Comparison of ENCODE assay signal across 22 cellular contexts in genomic region chr3:163273694-163274093, GRCh38.
"Had no signal": no experiment of that assay in that cellular context is flagged by ENCODE, and none has a peak within 500 bp of the region (broad histone marks: within the 10 kb centered on the region; RNA-seq: fewer than 3 reads in every experiment).

No MANE protein-coding gene starts in this region.

- ATAC-seq: activated naive CD4-positive, alpha-beta T cell treated with anti-CD3 and anti-CD28 coated beads, Interleukin-2, amount 50 U/mL, for 72 hours; activated T-helper 17 cell treated with anti-CD3 and anti-CD28 coated beads, Interleukin-2, amount 50 U/mL, for 72 hours; foreskin keratinocyte; left ventricle myocardium superior; natural killer cell treated with Interleukin-12 subunit alpha and Interleukin-12 subunit beta and Interleukin-15 and Interleukin-18, amount 100 ng/mL, for 72 hours had no signal

- H3K36me3 ChIP-seq: ovary, prostate gland, thoracic aorta had no signal

- H3K4me3 Mint-ChIP-seq: activated T-helper 17 cell treated with anti-CD3 and anti-CD28 coated beads, Interleukin-2, amount 50 U/mL, for 72 hours; brain; natural killer cell treated with Interleukin-12 subunit alpha and Interleukin-12 subunit beta and Interleukin-15 and Interleukin-18, amount 100 ng/mL, for 72 hours; type B pancreatic cell had no signal

- H3K4me1 ChIP-seq: foreskin keratinocyte, prostate gland had no signal

- H3K36me3 Mint-ChIP-seq: activated naive CD4-positive, alpha-beta T cell treated with anti-CD3 and anti-CD28 coated beads, Interleukin-2, amount 50 U/mL, for 72 hours; brain; type B pancreatic cell had no signal

- H3K27me3 Mint-ChIP-seq: activated T-helper 17 cell treated with anti-CD3 and anti-CD28 coated beads, Interleukin-2, amount 50 U/mL, for 72 hours; brain; natural killer cell treated with Interleukin-12 subunit alpha and Interleukin-12 subunit beta and Interleukin-15 and Interleukin-18, amount 100 ng/mL, for 72 hours; type B pancreatic cell had no signal

- H3K27me3 ChIP-seq: foreskin keratinocyte, ovary had no signal

- H3K9me3 ChIP-seq: ovary, prostate gland, thoracic aorta had no signal

- DNase-seq: activated CD4-positive, alpha-beta T cell treated with anti-CD3 and anti-CD28 coated beads for 1 hour; activated CD4-positive, alpha-beta T cell treated with anti-CD3 and anti-CD28 coated beads, Interleukin-2, amount 50 U/mL, for 1 hour; activated T-cell treated with anti-CD3 and anti-CD28 coated beads, Interleukin-2, amount 50 U/mL, for 1 hour; aorta; dermis blood vessel endothelial cell; effector memory CD4-positive, alpha-beta T cell; foreskin keratinocyte; hippocampal formation; left ventricle myocardium superior; mammary epithelial cell; midbrain; ovary; stimulated activated CD4-positive, alpha-beta T cell treated with anti-CD3 and anti-CD28 coated beads, Interleukin-4, amount 100 ng/mL, for 24 hours; stimulated activated naive CD4-positive, alpha-beta T cell treated with Interleukin-2 at 50 U/mL for 16 hours had no signal

- H3K9me3 Mint-ChIP-seq: brain, type B pancreatic cell had no signal

- FAIRE-seq: TTC549 had no signal

- H3K27ac ChIP-seq: foreskin keratinocyte, ovary, prostate gland, thoracic aorta had no signal

- H3K4me3 ChIP-seq: ovary, prostate gland, thoracic aorta had no signal

- H3K27ac Mint-ChIP-seq: activated naive CD4-positive, alpha-beta T cell treated with anti-CD3 and anti-CD28 coated beads, Interleukin-2, amount 50 U/mL, for 72 hours; activated T-helper 17 cell treated with anti-CD3 and anti-CD28 coated beads, Interleukin-2, amount 50 U/mL, for 72 hours; brain; natural killer cell treated with Interleukin-12 subunit alpha and Interleukin-12 subunit beta and Interleukin-15 and Interleukin-18, amount 100 ng/mL, for 72 hours; type B pancreatic cell had no signal

- H3K4me1 Mint-ChIP-seq: activated T-helper 17 cell treated with anti-CD3 and anti-CD28 coated beads, Interleukin-2, amount 50 U/mL, for 72 hours; brain had no signal
